Comparison of ENCODE assay signal across 1 cellular context in the genomic region with DNA sequence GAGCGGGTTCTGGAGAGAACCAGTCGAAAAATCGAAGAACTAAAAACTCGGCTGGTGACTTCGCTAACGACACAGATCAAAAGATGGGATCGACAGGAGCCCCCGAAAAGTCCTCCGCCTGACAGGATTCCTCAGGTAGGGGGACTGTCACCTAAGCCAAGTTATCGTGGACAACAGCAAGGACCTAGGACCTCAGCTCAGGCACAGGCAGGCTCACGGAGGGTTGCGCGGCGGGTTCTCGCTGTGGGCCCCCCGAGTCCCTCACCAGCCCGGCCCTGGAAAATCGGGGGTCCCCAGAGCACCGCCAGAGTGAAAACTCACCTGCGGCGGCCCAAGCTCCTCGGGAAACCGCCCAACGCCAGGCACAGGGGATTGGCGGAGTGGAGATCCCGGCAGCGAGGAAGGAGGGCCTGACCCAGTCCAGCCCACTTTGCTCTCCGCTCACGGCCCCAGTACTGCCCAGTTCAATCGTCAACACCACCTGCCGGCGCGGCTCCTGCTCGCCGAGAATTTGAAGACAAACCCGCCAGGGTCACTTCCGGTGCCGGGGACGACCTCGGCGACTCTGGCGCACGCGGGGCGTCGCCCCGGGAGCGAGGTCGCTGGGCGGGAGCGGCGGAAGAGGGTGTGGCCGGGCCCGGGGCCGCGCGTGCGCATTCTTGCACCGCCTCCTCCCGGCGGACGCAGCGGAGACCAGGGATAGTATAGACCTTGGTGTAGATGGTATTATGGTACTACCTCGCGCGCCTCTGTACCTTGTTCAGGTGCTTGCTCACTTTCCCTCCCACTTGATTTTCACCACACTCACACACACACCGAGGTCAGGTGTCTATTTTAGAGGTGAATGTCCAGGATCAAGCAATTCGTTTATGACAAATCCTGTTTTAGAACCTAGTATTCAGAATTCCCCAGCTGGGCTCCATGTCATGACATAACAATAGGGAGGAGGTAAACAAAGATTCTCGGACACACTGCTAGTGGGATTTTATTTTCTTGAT.
TF ChIP-seq lines count a peak whose summit lies in the region.

A gene (minus strand): TSS at position 567 of the 998 bp plus-strand sequence. CDS start 10,167 bp downstream, outside the sequence.

TF ChIP-seq in K562, 482 proteins besides CTCF, POLR2A, EP300 and RAD21 (continued from another document and continues in another):
- TF ChIP-seq GTF2F1 (IDR thresholded peaks at IDR 0.05; ENCODE audit: low read depth, low read length) (peak; percentile 75; the same call in 1 of the 2 replicates), ZNF174 (CRISPR knock-in tag; IDR thresholded peaks at IDR 0.05) (no peak), ARNT (IDR thresholded peaks at IDR 0.05) (no peak), RUNX1 (IDR thresholded peaks at IDR 0.05; ENCODE audit: low read depth) (no peak), ZNF282 (CRISPR knock-in tag; IDR thresholded peaks at IDR 0.05) (no peak), ZNF77 (CRISPR knock-in tag; IDR thresholded peaks at IDR 0.05) (no peak), ZNF324 (CRISPR knock-in tag; IDR thresholded peaks at IDR 0.05) (no peak), TEAD2 (tag; IDR thresholded peaks at IDR 0.05) (no peak), SETDB1 (IDR thresholded peaks at IDR 0.05; ENCODE audit: low read length) (peak; percentile 72), ZNF347 (CRISPR knock-in tag; IDR thresholded peaks at IDR 0.05; ENCODE audit: low read depth) (no peak), ETS2 (tag; IDR thresholded peaks at IDR 0.05; ENCODE audit: borderline replicate concordance, poor library complexity, severe bottlenecking) (no peak), SRSF9 (IDR thresholded peaks at IDR 0.05; ENCODE audit: borderline replicate concordance, low read depth, low read length) (no peak), RBM14 (IDR thresholded peaks at IDR 0.05; ENCODE audit: borderline replicate concordance, insufficient read depth, low read depth, low read length) (no peak), EGR1 (conservative IDR thresholded peaks at IDR 0.05) (peak; percentile 61), ZSCAN32 (CRISPR knock-in tag; IDR thresholded peaks at IDR 0.05) (0 out of 2 replicates have a peak, but pooled peaks have one; percentile 22), HNRNPH1 (optimal IDR thresholded peaks at IDR 0.05; ENCODE audit: low read depth, low read length) (no peak), HLTF (IDR thresholded peaks at IDR 0.05) (peak; percentile 58; the same call in 1 of the 2 replicates), NR2C2 (CRISPR knock-in tag; IDR thresholded peaks at IDR 0.05) (peak; percentile 92), NR2C2 (tag; IDR thresholded peaks at IDR 0.05) (peak; percentile 99), MCM7 (IDR thresholded peaks at IDR 0.05) (no peak), LEF1 (IDR thresholded peaks at IDR 0.05) (no peak), TAL1 (IDR thresholded peaks at IDR 0.05) (no peak), ZNF561 (CRISPR knock-in tag; conservative IDR thresholded peaks at IDR 0.05) (no peak), CREM (IDR thresholded peaks at IDR 0.05; ENCODE audit: low read depth) (peak; percentile 87; the same call in 1 of the 2 replicates), HSF4 (CRISPR knock-in tag; IDR thresholded peaks at IDR 0.05; ENCODE audit: borderline replicate concordance) (no peak), RNF2 (IDR thresholded peaks at IDR 0.05) (peak; percentile 91), BCL6 (CRISPR knock-in tag; IDR thresholded peaks at IDR 0.05) (no peak), ZNF239 (CRISPR knock-in tag; IDR thresholded peaks at IDR 0.05) (peak; percentile 15; the same call in 1 of the 2 replicates), KDM4B (IDR thresholded peaks at IDR 0.05; ENCODE audit: borderline replicate concordance in 2 of 2, low read depth in 1 of 2) (peak in 1 of 2 experiments; percentile 30; a peak in 1 of 4 replicates), ARID1B (IDR thresholded peaks at IDR 0.05) (no peak; the same call in none of the 2 replicates), ZNF778 (CRISPR knock-in tag; IDR thresholded peaks at IDR 0.05) (no peak), ZC3H8 (IDR thresholded peaks at IDR 0.05) (no peak), SAFB2 (IDR thresholded peaks at IDR 0.05; ENCODE audit: borderline replicate concordance, low read depth, low read length, severe bottlenecking) (no peak), NFE2 (IDR thresholded peaks at IDR 0.05; ENCODE audit: low read depth) (no peak), HIVEP1 (CRISPR knock-in tag; IDR thresholded peaks at IDR 0.05) (no peak), RBM15 (IDR thresholded peaks at IDR 0.05; ENCODE audit: insufficient read depth, low read length) (no peak), ARHGAP35 (IDR thresholded peaks at IDR 0.05; ENCODE audit: partially characterized antibody) (no peak), ZNF668 (CRISPR knock-in tag; IDR thresholded peaks at IDR 0.05) (0 out of 2 replicates have a peak, but pooled peaks have one; percentile 48), ZNF431 (CRISPR knock-in tag; IDR thresholded peaks at IDR 0.05) (peak; percentile 84), SRSF7 (optimal IDR thresholded peaks at IDR 0.05; ENCODE audit: low read depth, low read length) (no peak)
- TF ChIP-seq, protein P1, sequence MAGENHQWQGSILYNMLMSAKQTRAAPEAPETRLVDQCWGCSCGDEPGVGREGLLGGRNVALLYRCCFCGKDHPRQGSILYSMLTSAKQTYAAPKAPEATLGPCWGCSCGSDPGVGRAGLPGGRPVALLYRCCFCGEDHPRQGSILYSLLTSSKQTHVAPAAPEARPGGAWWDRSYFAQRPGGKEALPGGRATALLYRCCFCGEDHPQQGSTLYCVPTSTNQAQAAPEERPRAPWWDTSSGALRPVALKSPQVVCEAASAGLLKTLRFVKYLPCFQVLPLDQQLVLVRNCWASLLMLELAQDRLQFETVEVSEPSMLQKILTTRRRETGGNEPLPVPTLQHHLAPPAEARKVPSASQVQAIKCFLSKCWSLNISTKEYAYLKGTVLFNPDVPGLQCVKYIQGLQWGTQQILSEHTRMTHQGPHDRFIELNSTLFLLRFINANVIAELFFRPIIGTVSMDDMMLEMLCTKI (IDR thresholded peaks at IDR 0.05; ENCODE audit: partially characterized antibody) = no peak
- TF ChIP-seq, protein P2, sequence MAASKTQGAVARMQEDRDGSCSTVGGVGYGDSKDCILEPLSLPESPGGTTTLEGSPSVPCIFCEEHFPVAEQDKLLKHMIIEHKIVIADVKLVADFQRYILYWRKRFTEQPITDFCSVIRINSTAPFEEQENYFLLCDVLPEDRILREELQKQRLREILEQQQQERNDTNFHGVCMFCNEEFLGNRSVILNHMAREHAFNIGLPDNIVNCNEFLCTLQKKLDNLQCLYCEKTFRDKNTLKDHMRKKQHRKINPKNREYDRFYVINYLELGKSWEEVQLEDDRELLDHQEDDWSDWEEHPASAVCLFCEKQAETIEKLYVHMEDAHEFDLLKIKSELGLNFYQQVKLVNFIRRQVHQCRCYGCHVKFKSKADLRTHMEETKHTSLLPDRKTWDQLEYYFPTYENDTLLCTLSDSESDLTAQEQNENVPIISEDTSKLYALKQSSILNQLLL (CRISPR knock-in tag; IDR thresholded peaks at IDR 0.05; ENCODE audit: borderline replicate concordance) = no peak
- TF ChIP-seq, protein P3, sequence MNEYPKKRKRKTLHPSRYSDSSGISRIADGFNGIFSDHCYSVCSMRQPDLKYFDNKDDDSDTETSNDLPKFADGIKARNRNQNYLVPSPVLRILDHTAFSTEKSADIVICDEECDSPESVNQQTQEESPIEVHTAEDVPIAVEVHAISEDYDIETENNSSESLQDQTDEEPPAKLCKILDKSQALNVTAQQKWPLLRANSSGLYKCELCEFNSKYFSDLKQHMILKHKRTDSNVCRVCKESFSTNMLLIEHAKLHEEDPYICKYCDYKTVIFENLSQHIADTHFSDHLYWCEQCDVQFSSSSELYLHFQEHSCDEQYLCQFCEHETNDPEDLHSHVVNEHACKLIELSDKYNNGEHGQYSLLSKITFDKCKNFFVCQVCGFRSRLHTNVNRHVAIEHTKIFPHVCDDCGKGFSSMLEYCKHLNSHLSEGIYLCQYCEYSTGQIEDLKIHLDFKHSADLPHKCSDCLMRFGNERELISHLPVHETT (CRISPR knock-in tag; conservative IDR thresholded peaks at IDR 0.05 in 1 of 2, IDR thresholded peaks at IDR 0.05 in 1 of 2) = peak in 1 of 2 experiments; percentile 94; a peak in 2 of 4 replicates
- TF ChIP-seq, protein P4, sequence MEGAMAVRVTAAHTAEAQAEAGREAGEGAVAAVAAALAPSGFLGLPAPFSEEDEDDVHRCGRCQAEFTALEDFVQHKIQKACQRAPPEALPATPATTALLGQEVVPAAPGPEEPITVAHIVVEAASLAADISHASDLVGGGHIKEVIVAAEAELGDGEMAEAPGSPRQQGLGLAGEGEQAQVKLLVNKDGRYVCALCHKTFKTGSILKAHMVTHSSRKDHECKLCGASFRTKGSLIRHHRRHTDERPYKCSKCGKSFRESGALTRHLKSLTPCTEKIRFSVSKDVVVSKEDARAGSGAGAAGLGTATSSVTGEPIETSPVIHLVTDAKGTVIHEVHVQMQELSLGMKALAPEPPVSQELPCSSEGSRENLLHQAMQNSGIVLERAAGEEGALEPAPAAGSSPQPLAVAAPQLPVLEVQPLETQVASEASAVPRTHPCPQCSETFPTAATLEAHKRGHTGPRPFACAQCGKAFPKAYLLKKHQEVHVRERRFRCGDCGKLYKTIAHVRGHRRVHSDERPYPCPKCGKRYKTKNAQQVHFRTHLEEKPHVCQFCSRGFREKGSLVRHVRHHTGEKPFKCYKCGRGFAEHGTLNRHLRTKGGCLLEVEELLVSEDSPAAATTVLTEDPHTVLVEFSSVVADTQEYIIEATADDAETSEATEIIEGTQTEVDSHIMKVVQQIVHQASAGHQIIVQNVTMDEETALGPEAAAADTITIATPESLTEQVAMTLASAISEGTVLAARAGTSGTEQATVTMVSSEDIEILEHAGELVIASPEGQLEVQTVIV (CRISPR knock-in tag; IDR thresholded peaks at IDR 0.05; ENCODE audit: borderline replicate concordance) = no peak
- TF ChIP-seq, protein P5, sequence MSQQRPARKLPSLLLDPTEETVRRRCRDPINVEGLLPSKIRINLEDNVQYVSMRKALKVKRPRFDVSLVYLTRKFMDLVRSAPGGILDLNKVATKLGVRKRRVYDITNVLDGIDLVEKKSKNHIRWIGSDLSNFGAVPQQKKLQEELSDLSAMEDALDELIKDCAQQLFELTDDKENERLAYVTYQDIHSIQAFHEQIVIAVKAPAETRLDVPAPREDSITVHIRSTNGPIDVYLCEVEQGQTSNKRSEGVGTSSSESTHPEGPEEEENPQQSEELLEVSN (IDR thresholded peaks at IDR 0.05; ENCODE audit: borderline replicate concordance in 1 of 2, extremely low read depth in 1 of 2, insufficient read depth in 1 of 2, insufficient read length in 1 of 2, low read depth in 1 of 2, low read length in 1 of 2, poor library complexity in 1 of 2, severe bottlenecking in 1 of 2) = peak; percentile 99 to 100
- TF ChIP-seq, protein P6, sequence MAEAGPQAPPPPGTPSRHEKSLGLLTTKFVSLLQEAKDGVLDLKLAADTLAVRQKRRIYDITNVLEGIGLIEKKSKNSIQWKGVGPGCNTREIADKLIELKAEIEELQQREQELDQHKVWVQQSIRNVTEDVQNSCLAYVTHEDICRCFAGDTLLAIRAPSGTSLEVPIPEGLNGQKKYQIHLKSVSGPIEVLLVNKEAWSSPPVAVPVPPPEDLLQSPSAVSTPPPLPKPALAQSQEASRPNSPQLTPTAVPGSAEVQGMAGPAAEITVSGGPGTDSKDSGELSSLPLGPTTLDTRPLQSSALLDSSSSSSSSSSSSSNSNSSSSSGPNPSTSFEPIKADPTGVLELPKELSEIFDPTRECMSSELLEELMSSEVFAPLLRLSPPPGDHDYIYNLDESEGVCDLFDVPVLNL (CRISPR knock-in tag; IDR thresholded peaks at IDR 0.05; ENCODE audit: low read depth) = peak; percentile 53; the same call in 1 of the 2 replicates
- TF ChIP-seq, protein P7, sequence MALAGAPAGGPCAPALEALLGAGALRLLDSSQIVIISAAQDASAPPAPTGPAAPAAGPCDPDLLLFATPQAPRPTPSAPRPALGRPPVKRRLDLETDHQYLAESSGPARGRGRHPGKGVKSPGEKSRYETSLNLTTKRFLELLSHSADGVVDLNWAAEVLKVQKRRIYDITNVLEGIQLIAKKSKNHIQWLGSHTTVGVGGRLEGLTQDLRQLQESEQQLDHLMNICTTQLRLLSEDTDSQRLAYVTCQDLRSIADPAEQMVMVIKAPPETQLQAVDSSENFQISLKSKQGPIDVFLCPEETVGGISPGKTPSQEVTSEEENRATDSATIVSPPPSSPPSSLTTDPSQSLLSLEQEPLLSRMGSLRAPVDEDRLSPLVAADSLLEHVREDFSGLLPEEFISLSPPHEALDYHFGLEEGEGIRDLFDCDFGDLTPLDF (CRISPR knock-in tag; IDR thresholded peaks at IDR 0.05) = peak; percentile 84
- TF ChIP-seq, protein P8, sequence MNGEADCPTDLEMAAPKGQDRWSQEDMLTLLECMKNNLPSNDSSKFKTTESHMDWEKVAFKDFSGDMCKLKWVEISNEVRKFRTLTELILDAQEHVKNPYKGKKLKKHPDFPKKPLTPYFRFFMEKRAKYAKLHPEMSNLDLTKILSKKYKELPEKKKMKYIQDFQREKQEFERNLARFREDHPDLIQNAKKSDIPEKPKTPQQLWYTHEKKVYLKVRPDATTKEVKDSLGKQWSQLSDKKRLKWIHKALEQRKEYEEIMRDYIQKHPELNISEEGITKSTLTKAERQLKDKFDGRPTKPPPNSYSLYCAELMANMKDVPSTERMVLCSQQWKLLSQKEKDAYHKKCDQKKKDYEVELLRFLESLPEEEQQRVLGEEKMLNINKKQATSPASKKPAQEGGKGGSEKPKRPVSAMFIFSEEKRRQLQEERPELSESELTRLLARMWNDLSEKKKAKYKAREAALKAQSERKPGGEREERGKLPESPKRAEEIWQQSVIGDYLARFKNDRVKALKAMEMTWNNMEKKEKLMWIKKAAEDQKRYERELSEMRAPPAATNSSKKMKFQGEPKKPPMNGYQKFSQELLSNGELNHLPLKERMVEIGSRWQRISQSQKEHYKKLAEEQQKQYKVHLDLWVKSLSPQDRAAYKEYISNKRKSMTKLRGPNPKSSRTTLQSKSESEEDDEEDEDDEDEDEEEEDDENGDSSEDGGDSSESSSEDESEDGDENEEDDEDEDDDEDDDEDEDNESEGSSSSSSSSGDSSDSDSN (IDR thresholded peaks at IDR 0.05; ENCODE audit: borderline replicate concordance in 1 of 2, low read depth in 2 of 2, low read length in 2 of 2) = peak; percentile 73 to 75; a peak in 2 of 4 replicates
- TF ChIP-seq, protein P9, sequence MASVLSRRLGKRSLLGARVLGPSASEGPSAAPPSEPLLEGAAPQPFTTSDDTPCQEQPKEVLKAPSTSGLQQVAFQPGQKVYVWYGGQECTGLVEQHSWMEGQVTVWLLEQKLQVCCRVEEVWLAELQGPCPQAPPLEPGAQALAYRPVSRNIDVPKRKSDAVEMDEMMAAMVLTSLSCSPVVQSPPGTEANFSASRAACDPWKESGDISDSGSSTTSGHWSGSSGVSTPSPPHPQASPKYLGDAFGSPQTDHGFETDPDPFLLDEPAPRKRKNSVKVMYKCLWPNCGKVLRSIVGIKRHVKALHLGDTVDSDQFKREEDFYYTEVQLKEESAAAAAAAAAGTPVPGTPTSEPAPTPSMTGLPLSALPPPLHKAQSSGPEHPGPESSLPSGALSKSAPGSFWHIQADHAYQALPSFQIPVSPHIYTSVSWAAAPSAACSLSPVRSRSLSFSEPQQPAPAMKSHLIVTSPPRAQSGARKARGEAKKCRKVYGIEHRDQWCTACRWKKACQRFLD (CRISPR knock-in tag; IDR thresholded peaks at IDR 0.05) = peak; percentile 92
